ENCODE assay signal across 19 cellular contexts in the genomic region with DNA sequence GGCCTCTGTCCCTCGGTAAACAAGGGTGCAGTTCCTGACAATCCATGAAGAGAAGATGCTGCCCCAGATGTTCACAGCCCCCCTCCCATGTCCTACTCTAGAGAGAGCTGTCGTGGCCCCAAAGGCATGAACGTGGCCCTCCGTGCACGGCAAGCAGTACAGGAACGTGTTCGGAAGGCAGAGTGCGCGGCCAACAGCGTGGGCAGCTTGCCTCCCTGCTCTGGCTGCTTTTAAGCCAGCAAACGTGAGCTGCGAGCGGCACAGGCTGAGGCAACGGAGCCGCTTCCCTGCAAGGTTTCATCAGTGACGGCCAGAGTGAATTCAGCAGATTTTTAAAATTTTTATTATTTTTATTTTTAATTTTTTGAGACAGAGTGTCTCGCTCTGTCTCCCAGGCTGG. TPM values are rescaled to one million over a fixed set of nuclear protein-coding genes. Genes with fewer than 3 reads are reported as not detected.
DNase-seq lines count a peak whose midpoint lies in the region; ATAC-seq, FAIRE-seq and TF ChIP-seq lines count a peak whose summit lies in the region.
"Had no signal": no experiment of that assay in that cellular context is flagged by ENCODE, and none has a peak within 500 bp of the region (broad histone marks: within the 10 kb centered on the region; RNA-seq: fewer than 3 reads in every experiment).

No MANE protein-coding gene starts in this region.

- TF ChIP-seq CTCF in right atrium auricular region (IDR thresholded peaks at IDR 0.05) = no peak
- TF ChIP-seq CTCF in progenitor cell of endocrine pancreas (IDR thresholded peaks at IDR 0.05; ENCODE audit: unreplicated experiment) = no peak
- TF ChIP-seq CTCF in PC-9 (conservative IDR thresholded peaks at IDR 0.05) = no peak

- H3K4me2 ChIP-seq in PC-9 = no peak overlapping the region

- no peak for ATAC-seq in Right ventricle myocardium superior (ENCODE audit: poor library complexity)
- no peak for ATAC-seq in Right ventricle myocardium inferior
- no peak for ATAC-seq in HG02678 (IDR thresholded peaks at IDR 0.05; ENCODE audit: unreplicated experiment)
- ATAC-seq: HepG2 had no signal

- intact Hi-C loops in Right ventricle myocardium superior (cut with DNase I) = no loop called here
- intact Hi-C loops in Right ventricle myocardium inferior (cut with DNase I) = loop anchor here (5.0 kb wide), 1 partner anchor 57 kb away; the partner anchor contains the start of gene RASD1
- intact Hi-C loops in PC-9 (cut with micrococcal nuclease; ENCODE audit: unreplicated experiment) = no loop called here

- H3F3A ChIP-seq in PC-9 (ENCODE audit: insufficient read depth, low read depth) = no peaks in the 10 kb centered on the region

- H4K20me1 ChIP-seq in PC-9 (ENCODE audit: insufficient read depth) = peaks cover 58% of the 10 kb centered on the region

- H3K9me3 Mint-ChIP-seq in progenitor cell of endocrine pancreas (ENCODE audit: low read depth) = no peaks in the 10 kb centered on the region
- H3K9me3 Mint-ChIP-seq: CD4-positive, alpha-beta T cell; H9 had no signal

- no peak overlapping the region for H2AFZ ChIP-seq in PC-9

- peaks cover 17% of the 10 kb centered on the region for H3K4me1 Mint-ChIP-seq in progenitor cell of endocrine pancreas (ENCODE audit: low read depth)

- POLR2A ChIA-PET in PC-9 (lab: Charles Lee; ENCODE audit: unreplicated experiment) = no interaction called here

- no peaks in the 10 kb centered on the region; the same call in 1 of the 2 replicates for H3K79me2 ChIP-seq in PC-9 (ENCODE audit: low read depth)

- no peaks in the 10 kb centered on the region for H3K9me2 ChIP-seq in PC-9 (ENCODE audit: insufficient read depth)

- no peaks in the 10 kb centered on the region for H3K36me3 Mint-ChIP-seq in progenitor cell of endocrine pancreas (ENCODE audit: insufficient read depth)

- H3K36me3 ChIP-seq in right atrium auricular region = no peaks in the 10 kb centered on the region
- no peaks in the 10 kb centered on the region for H3K36me3 ChIP-seq in PC-9 (ENCODE audit: low read depth)

- FAIRE-seq in HTR-8/SVneo (lab: Jason Lieb, UNC) = peak; percentile 62
- FAIRE-seq: G401.6, GM12891, HepG2 had no signal

- H3K27ac Mint-ChIP-seq in progenitor cell of endocrine pancreas = peak overlapping the region; percentile 86
- H3K27ac Mint-ChIP-seq: CD4-positive, alpha-beta T cell had no signal

- H3K9me3 ChIP-seq in right atrium auricular region = no peaks in the 10 kb centered on the region
- H3K9me3 ChIP-seq in PC-9 (ENCODE audit: insufficient read depth, low read depth) = no peaks in the 10 kb centered on the region

- H3K27me3 ChIP-seq in right atrium auricular region (no peaks in the 10 kb centered on the region), PC-9 (ENCODE audit: insufficient read depth, low read depth) (no peaks in the 10 kb centered on the region)

- no peak overlapping the region for H3K4me3 ChIP-seq in right atrium auricular region
- H3K4me3 ChIP-seq in PC-9 = no peak overlapping the region

- DNase-seq in Right ventricle myocardium superior = peak; percentile 42
- no peak for DNase-seq in Right ventricle myocardium inferior (ENCODE audit: missing footprints)
- no peak for DNase-seq in HTR-8/SVneo (ENCODE audit: insufficient read length, low spot score)
- DNase-seq in right atrium auricular region (ENCODE audit: low spot score) = no peak
- no peak for DNase-seq in progenitor cell of endocrine pancreas (ENCODE audit: low spot score, unreplicated experiment)
- no peak for DNase-seq in PC-9
- DNase-seq in CD1c-positive myeloid dendritic cell (ENCODE audit: extremely low spot score) = no peak
- DNase-seq: CD4-positive, alpha-beta T cell; DMS153; DMS79 treated with DMSO at 0.1 percent for 48 hours; EL; GOT3; H9 had no signal

- CTCF ChIA-PET in PC-9 (lab: Charles Lee) = no interaction called here

- H3K27me3 Mint-ChIP-seq in progenitor cell of endocrine pancreas = no peaks in the 10 kb centered on the region
- H3K27me3 Mint-ChIP-seq: CD4-positive, alpha-beta T cell had no signal

- no TSS peak for BruUV-seq in PC-9 (replicated peaks; lab: Mats Ljungman, UMichigan)

- H3K27ac ChIP-seq in right atrium auricular region = peak overlapping the region; percentile 89 to 95
- no peak overlapping the region for H3K27ac ChIP-seq in PC-9
- H3K27ac ChIP-seq: 22Rv1 had no signal

- H3K4me1 ChIP-seq in right atrium auricular region = peaks cover 0 to 64% of the 10 kb centered on the region in 2 donors
- H3K4me1 ChIP-seq in PC-9 (replicated peaks; ENCODE audit: insufficient read depth) = no peaks in the 10 kb centered on the region

- no peak overlapping the region for H3K4me3 Mint-ChIP-seq in progenitor cell of endocrine pancreas (ENCODE audit: low read depth)
- H3K4me3 Mint-ChIP-seq: CD4-positive, alpha-beta T cell; H9 had no signal

RNA-seq across cellular contexts. Expression of gene PEMT, which starts 37.2 kb away (rescaled TPM):
- total RNA-seq in Right ventricle myocardium superior = 16.2 TPM
- 18.2 TPM for total RNA-seq in Right ventricle myocardium inferior
- 10 to 100 TPM; 27.8 to 37.7 TPM for total RNA-seq in right atrium auricular region
- total RNA-seq in progenitor cell of endocrine pancreas = 61.3 and 67.0 TPM in 2 replicates
- total RNA-seq in PC-9 (2021) = 61.2 and 107 TPM in 2 replicates

RNA-seq across cellular contexts. Expression of gene RASD1, which starts 58.1 kb away (rescaled TPM):
- total RNA-seq in Right ventricle myocardium superior (39.8 TPM), Right ventricle myocardium inferior (45.3 TPM), right atrium auricular region (100 to 1,000 TPM in 1 of 2 donors, 10 to 100 TPM in 1; 37.9 to 131 TPM), progenitor cell of endocrine pancreas (4.6 and 5.6 TPM in 2 replicates), PC-9 (2021) (1.0 and 1.2 TPM in 2 replicates)
- total RNA-seq: HT1080 had no signal
